ENCODE assay signal across 9 cellular contexts in the genomic region with DNA sequence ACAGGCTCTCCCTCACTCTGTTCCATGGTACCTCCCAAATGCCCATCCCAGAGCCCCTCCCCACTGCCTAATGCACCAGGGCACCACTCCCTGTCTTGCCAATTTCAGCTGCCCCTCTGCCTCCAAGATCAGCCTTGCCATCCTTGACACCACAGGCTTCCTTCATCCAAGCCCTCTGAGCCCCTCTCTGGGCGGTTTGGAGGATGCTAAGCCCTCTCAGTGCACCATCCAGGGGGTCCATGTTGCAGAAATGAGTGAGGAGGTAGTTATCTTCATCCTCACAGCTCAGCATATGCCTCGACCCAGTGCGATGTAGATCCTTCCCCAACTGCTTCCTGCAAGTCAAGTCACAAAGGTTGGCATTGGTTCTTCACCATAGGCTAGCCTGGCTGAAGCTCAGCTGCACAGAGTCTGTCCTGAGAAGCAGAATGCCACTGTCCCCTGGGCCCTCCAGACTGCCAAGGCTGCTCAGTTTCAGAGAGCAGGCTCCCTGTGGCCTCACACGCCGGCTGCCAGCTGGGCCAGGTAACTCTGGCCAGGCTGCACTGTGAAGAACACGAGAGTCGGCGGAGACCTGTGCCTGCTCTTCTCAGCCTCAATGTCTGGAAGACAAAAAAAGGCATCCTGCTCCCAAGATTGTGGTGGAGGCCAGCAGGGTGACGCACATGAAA. TPM values are rescaled to one million over a fixed set of nuclear protein-coding genes. Genes with fewer than 3 reads are reported as not detected.
A peak's percentile ranks its signal among the peaks of the same experiment; 100 is the strongest.
DNase-seq lines count a peak whose midpoint lies in the region; ATAC-seq and TF ChIP-seq lines count a peak whose summit lies in the region.
"Had no signal": no experiment of that assay in that cellular context is flagged by ENCODE, and none has a peak within 500 bp of the region (broad histone marks: within the 10 kb centered on the region; RNA-seq: fewer than 3 reads in every experiment).

No MANE protein-coding gene starts in this region.

- DNase-seq in gastrocnemius medialis = peak in 1 of 2 donors; percentile 65
- DNase-seq in esophagus squamous epithelium (lab: John Stamatoyannopoulos, UW) = no peak
- DNase-seq in SKM-1 treated with dmso at 0.1 percent for 144 hours (lab: John Stamatoyannopoulos, UW; ENCODE audit: unreplicated experiment) = no peak

- WGBS in esophagus squamous epithelium, 2 donors = 66 to 69% methylated on average over 4 to 6 of the region's 9 CpGs

- TF ChIP-seq CTCF in gastrocnemius medialis (IDR thresholded peaks at IDR 0.05 in 4 of 5, conservative IDR thresholded peaks at IDR 0.05 in 1 of 5) (no peak), esophagus squamous epithelium (IDR thresholded peaks at IDR 0.05) (no peak)

- H3K4me3 ChIP-seq in duodenal mucosa (ENCODE audit: low read depth in 1 of 2, low read length in 2 of 2) (peak overlapping the region in 1 of 2 donors; percentile 40), gastrocnemius medialis (no peak overlapping the region), esophagus squamous epithelium (no peak overlapping the region)

- in situ Hi-C loops in gastrocnemius medialis (cut with MboI; ENCODE audit: low sequenced_read_pairs in 4 of 4) = loop anchor here in 1 of 4 donors (25.0 kb wide), 1 partner anchor 310 kb away; no protein-coding TSS in a partner anchor

- intact Hi-C loops in gastrocnemius medialis (cut with DNase I; ENCODE audit: low total_unique reads) = no loop called here
- intact Hi-C loops in esophagus squamous epithelium (cut with DNase I) = no loop called here

- TF ChIP-seq POLR2A in gastrocnemius medialis (IDR thresholded peaks at IDR 0.05) (no peak), esophagus squamous epithelium (IDR thresholded peaks at IDR 0.05) (no peak)

- H3K9ac ChIP-seq in duodenal mucosa (ENCODE audit: low read depth in 1 of 2, low read length in 2 of 2) = peak overlapping the region in 1 of 2 donors; percentile 51

- ATAC-seq in GM18909 (IDR thresholded peaks at IDR 0.05; ENCODE audit: poor library complexity, unreplicated experiment) = peak; percentile 15
- ATAC-seq in HG03432 (IDR thresholded peaks at IDR 0.05; ENCODE audit: unreplicated experiment) = peak; percentile 18
- ATAC-seq in gastrocnemius medialis = peak; percentile 58 to 66
- ATAC-seq in GM19035 (IDR thresholded peaks at IDR 0.05; ENCODE audit: unreplicated experiment) = no peak
- no peak for ATAC-seq in GM21367 (IDR thresholded peaks at IDR 0.05; ENCODE audit: unreplicated experiment)

- no peaks in the 10 kb centered on the region for H3K9me3 ChIP-seq in duodenal mucosa (ENCODE audit: control insufficient read depth in 1 of 2, low read length in 2 of 2)
- no peaks in the 10 kb centered on the region for H3K9me3 ChIP-seq in gastrocnemius medialis
- no peaks in the 10 kb centered on the region for H3K9me3 ChIP-seq in esophagus squamous epithelium

- H3K27ac ChIP-seq in duodenal mucosa (ENCODE audit: low read depth, low read length) (peak overlapping the region; percentile 24), gastrocnemius medialis (peak overlapping the region; percentile 68 to 84 (median 82)), esophagus squamous epithelium (peak overlapping the region in 2 of 4 donors; percentile 37 to 39)

- H3K36me3 ChIP-seq in duodenal mucosa (ENCODE audit: control insufficient read depth in 1 of 2, insufficient read depth in 2 of 2, low read length in 2 of 2) = no peaks in the 10 kb centered on the region
- H3K36me3 ChIP-seq in gastrocnemius medialis = no peaks in the 10 kb centered on the region
- no peaks in the 10 kb centered on the region for H3K36me3 ChIP-seq in esophagus squamous epithelium

- H3K4me1 ChIP-seq in duodenal mucosa (ENCODE audit: control insufficient read depth in 1 of 2, insufficient read depth in 2 of 2, low read length in 2 of 2) (peaks cover 40 to 44% of the 10 kb centered on the region in 2 donors), gastrocnemius medialis (peaks cover 13 to 14% of the 10 kb centered on the region in 2 donors), esophagus squamous epithelium (peaks cover 16 to 40% (median 22%) of the 10 kb centered on the region in 3 donors)

- H3K27me3 ChIP-seq in duodenal mucosa (ENCODE audit: control insufficient read depth in 1 of 2, insufficient read depth in 2 of 2, low read length in 2 of 2) (no peaks in the 10 kb centered on the region), gastrocnemius medialis (no peaks in the 10 kb centered on the region), esophagus squamous epithelium (no peaks in the 10 kb centered on the region)

RNA-seq across cellular contexts. Expression of a gene that starts 9.9 kb away (rescaled TPM):
- 10 to 100 TPM; 33.8 to 46.4 (median 39.4) TPM for total RNA-seq in gastrocnemius medialis
- total RNA-seq in esophagus squamous epithelium = 10 to 100 TPM; 29.4 to 37.4 (median 31.3) TPM

RNA-seq across cellular contexts. Expression of a gene that starts 20.5 kb away (rescaled TPM):
- total RNA-seq in gastrocnemius medialis (under 1 TPM in 2 of 4 donors, not detected in 2; 0.29 to 0.58 TPM), esophagus squamous epithelium (1 to 10 TPM in 1 of 4 donors, not detected in 3; 2.1 TPM)
- total RNA-seq: frontal cortex had no signal

Comparison
In these comparisons a context has a peak if more than half of its experiments do, and no peak if none do; other contexts are left out.
1. ATAC-seq: peak in GM18909 (single experiment), HG03432 (single experiment) and gastrocnemius medialis (2 of 2); none in GM19035 (single experiment) and GM21367 (single experiment).